In the genomic region with DNA sequence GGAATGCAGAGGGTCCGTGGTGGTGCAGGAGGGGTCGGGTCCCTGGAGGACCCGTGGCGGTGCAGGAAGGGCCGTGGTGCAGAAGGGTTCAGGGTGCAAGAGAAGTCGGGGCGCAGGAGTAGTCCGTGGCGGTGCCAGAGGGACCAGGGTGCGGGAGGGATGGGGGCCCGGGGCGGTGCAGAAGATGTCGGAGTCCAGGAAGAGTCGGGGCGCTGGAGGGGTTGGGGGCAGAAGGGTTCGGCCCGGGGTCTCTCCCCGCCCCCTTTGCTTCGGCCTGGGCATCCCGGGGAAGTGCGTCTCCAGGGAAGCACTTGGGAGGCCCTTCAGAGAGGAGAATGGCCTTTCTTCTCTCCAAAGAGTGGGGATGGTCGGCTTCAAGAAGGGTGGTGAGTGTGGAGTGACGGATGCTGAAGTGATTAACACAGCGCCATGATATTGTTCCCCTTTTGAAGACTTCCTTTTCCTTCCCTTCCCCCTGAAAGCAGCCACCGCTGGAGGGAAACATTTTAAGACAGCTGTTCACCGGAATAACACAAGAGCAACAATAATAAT, we compare ENCODE assay signal across 8 cellular contexts. TPM values are rescaled to one million over a fixed set of nuclear protein-coding genes. Genes with fewer than 3 reads are reported as not detected.
DNase-seq lines count a peak whose midpoint lies in the region; ATAC-seq and TF ChIP-seq lines count a peak whose summit lies in the region.

No MANE protein-coding gene starts in this region.

- H4K8ac ChIP-seq in mesendoderm (ENCODE audit: low read depth, low read length): no peak overlapping the region

- H3K9me3 ChIP-seq in NT2/D1 (ENCODE audit: insufficient read depth, low read length): no peaks in the 10 kb centered on the region

- no peak overlapping the region for H2BK15ac ChIP-seq in mesendoderm (replicated peaks; ENCODE audit: low read depth)

- peak; percentile 21 for ATAC-seq in GM19395 (IDR thresholded peaks at IDR 0.05; ENCODE audit: unreplicated experiment)

- H3K4me1 ChIP-seq in NT2/D1 (ENCODE audit: insufficient read depth, insufficient read length): no peaks in the 10 kb centered on the region
- H3K4me1 ChIP-seq in mesendoderm (ENCODE audit: control insufficient read depth, low read depth, low read length): no peaks in the 10 kb centered on the region

- H3K27me3 ChIP-seq in NT2/D1 (ENCODE audit: insufficient read depth, insufficient read length) (no peaks in the 10 kb centered on the region), mesendoderm (ENCODE audit: insufficient read depth, low read length, poor library complexity) (no peaks in the 10 kb centered on the region)

- H2BK5ac ChIP-seq in mesendoderm (ENCODE audit: low read length): no peak overlapping the region

- peak overlapping the region; percentile 98 for H3K4me3 ChIP-seq in AG04449 (ENCODE audit: low read depth, low read length)
- peak overlapping the region; percentile 91 for H3K4me3 ChIP-seq in NT2/D1 (ENCODE audit: insufficient read length, low read depth)
- H3K4me3 ChIP-seq in coronary artery: peak overlapping the region; percentile 98
- H3K4me3 ChIP-seq in mesendoderm (ENCODE audit: low read length): peak overlapping the region; percentile 52

- H3K27ac ChIP-seq in coronary artery (peak overlapping the region; percentile 100), mesendoderm (ENCODE audit: low read depth, low read length) (no peak overlapping the region)

- H3K36me3 ChIP-seq in NT2/D1 (ENCODE audit: insufficient read depth, insufficient read length, low read length) (peaks cover 29% of the 10 kb centered on the region), mesendoderm (ENCODE audit: control insufficient read depth, insufficient read depth, low read length) (no peaks in the 10 kb centered on the region)

- peaks cover 59% of the 10 kb centered on the region for H3K79me2 ChIP-seq in mesendoderm (ENCODE audit: control insufficient read depth, insufficient read depth, low read length)

- no CpG with 5 or more reads among the region's 26 CpGs for WGBS in mesendoderm (ENCODE audit: extremely low coverage, insufficient coverage, low lambda C conversion rate)

- H3K18ac ChIP-seq in mesendoderm (ENCODE audit: low read length): no peak overlapping the region

- TF ChIP-seq CTCF in AG04449 (IDR thresholded peaks at IDR 0.05; ENCODE audit: insufficient read depth, low read length, missing control alignments): no peak
- no peak for TF ChIP-seq CTCF in coronary artery (IDR thresholded peaks at IDR 0.05)

- H3K4ac ChIP-seq in mesendoderm (ENCODE audit: low read depth, low read length): no peak overlapping the region

- CTCF ChIA-PET in AG04449 (lab: Yijun Ruan, JAX): interaction anchor here (1.3 kb wide), 1 partner anchor 8 kb away, joined by 6 read pairs; a partner anchor contains a TSS

- peaks cover 24% of the 10 kb centered on the region for H3K79me1 ChIP-seq in mesendoderm (ENCODE audit: low read length)

- H3K56ac ChIP-seq in mesendoderm (ENCODE audit: low read length): peak overlapping the region; percentile 88

- H3K4me2 ChIP-seq in mesendoderm (ENCODE audit: low read length): peak overlapping the region; percentile 81

- POLR2A ChIA-PET in AG04449 (lab: Yijun Ruan, JAX): no interaction called here

- no peak overlapping the region for H4K5ac ChIP-seq in mesendoderm (ENCODE audit: low read length)

- no peak overlapping the region for H2BK120ac ChIP-seq in mesendoderm (ENCODE audit: low read depth, low read length)

- no peak overlapping the region for H3K23ac ChIP-seq in mesendoderm (ENCODE audit: low read length)

- H3K9ac ChIP-seq in NT2/D1 (ENCODE audit: insufficient read length, low read depth) (peak overlapping the region; percentile 93), mesendoderm (ENCODE audit: low read length) (peak overlapping the region; percentile 73)

- no peak for DNase-seq in AG04449 (ENCODE audit: low read depth, low spot score)
- DNase-seq in NT2/D1 (ENCODE audit: low read depth, low spot score): no peak
- DNase-seq in coronary artery (ENCODE audit: low spot score): no peak
- DNase-seq in mesendoderm: peak; percentile 35
- DNase-seq in middle frontal gyrus (ENCODE audit: extremely low spot score, low spot score): no peak
- DNase-seq in stimulated activated CD8-positive, alpha-beta memory T cell treated with anti-CD3 and anti-CD28 coated beads, Interleukin-4, amount 100 ng/mL, for 48 hours: no peak
- no peak for DNase-seq in NCI-H1105 treated with DMSO at 0.1 percent for 48 hours (lab: John Stamatoyannopoulos, UW)

- H2AK5ac ChIP-seq in mesendoderm (ENCODE audit: low read length): no peak overlapping the region

RNA-seq across cellular contexts. Expression of a gene that starts 1.0 kb away (rescaled TPM):
- polyA plus RNA-seq in mesendoderm (2013, experiment 1 of 2): 5.2 TPM
- polyA plus RNA-seq in mesendoderm (2013, experiment 2 of 2): 5.4 TPM

RNA-seq across cellular contexts. Expression of a gene that starts 8.3 kb away (rescaled TPM):
- 131 TPM for polyA plus RNA-seq in mesendoderm (2013, experiment 1 of 2)
- 142 TPM for polyA plus RNA-seq in mesendoderm (2013, experiment 2 of 2)

RNA-seq across cellular contexts. Expression of a gene that starts 31.5 kb away (rescaled TPM):
- polyA plus RNA-seq in mesendoderm (2013, experiment 1 of 2): not detected
- not detected for polyA plus RNA-seq in mesendoderm (2013, experiment 2 of 2)
